ENCODE assay signal across 8 cellular contexts in the genomic region with DNA sequence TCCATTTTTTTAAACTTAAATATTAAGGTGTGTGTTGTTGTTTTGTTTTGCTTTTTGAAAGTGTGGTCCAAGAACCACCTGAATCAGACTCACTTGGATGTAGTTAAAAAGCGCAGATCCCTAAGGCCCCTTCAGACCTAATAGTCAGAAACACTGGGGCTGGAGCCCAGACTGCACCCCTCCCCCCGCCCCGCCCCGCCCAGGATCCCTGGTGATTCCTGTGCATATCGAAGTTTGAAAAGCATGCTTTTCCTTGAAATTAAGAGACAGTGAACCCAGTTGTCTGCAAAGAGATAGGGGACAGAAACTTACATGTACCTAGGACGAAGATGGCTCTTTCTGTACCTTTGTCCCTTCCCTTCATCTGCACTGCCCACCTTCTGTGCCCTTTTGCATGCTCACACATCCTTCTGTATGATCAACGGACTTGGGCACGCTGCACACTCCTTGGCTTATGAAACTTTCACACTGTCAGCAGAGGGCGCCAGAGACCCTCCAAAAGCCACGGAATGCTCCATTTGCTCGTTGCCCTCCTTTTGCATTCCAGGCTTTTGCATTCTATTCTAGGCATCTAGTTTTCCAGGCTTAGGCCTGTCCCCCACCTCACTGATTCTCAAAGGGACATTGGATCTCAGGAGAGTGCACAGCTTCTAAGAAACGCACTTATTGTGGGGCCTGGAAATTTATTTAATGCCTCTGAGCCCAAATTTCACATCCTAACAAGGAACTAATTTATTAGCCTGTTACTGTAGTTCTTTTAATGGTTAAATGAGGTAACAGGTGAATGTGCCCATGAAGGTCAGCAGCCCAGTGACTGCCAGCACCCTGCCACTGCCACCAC. TPM values are rescaled to one million over a fixed set of nuclear protein-coding genes. Genes with fewer than 3 reads are reported as not detected.
DNase-seq lines count a peak whose midpoint lies in the region; ATAC-seq, FAIRE-seq and TF ChIP-seq lines count a peak whose summit lies in the region.

No MANE protein-coding gene starts in this region.

- H3K79me2 ChIP-seq in HCT116 (ENCODE audit: insufficient read depth, low read length) (no peaks in the 10 kb centered on the region), H1 (ENCODE audit: control insufficient read depth in 1 of 2, insufficient read depth in 2 of 2, low read length in 2 of 2) (no peaks in the 10 kb centered on the region)

- BruUV-seq in HCT116 (replicated peaks; lab: Mats Ljungman, UMichigan): no TSS peak

- 0 out of 2 replicates have a peak overlapping the region, but pooled peaks have one; percentile 32 for H2BK20ac ChIP-seq in H1 (ENCODE audit: low read length)

- H3K14ac ChIP-seq in H1 (ENCODE audit: insufficient read length): no peak overlapping the region

- no peak overlapping the region for H3K27ac Mint-ChIP-seq in activated CD4-positive, alpha-beta memory T cell treated with anti-CD3 and anti-CD28 coated beads, Interleukin-2, amount 10 ng/mL, durations not matched to agents 7 days and 5 days
- no peak overlapping the region for H3K27ac Mint-ChIP-seq in memory B cell

- no peak overlapping the region for H2BK120ac ChIP-seq in H1 (replicated peaks; ENCODE audit: low read depth, low read length)

- no peaks in the 10 kb centered on the region for H3K9me2 ChIP-seq in HCT116 (ENCODE audit: insufficient read depth)

- no peaks in the 10 kb centered on the region for H3K23me2 ChIP-seq in H1 (ENCODE audit: low read depth, low read length)

- TF ChIP-seq POLR2A in HCT116 (IDR thresholded peaks at IDR 0.05; ENCODE audit: borderline replicate concordance, extremely low read depth, insufficient read depth, insufficient read length): no peak
- TF ChIP-seq POLR2A in H1 (IDR thresholded peaks at IDR 0.05; ENCODE audit: control extremely low read depth in 1 of 2, low read depth in 2 of 2, low read length in 2 of 2): no peak

- no peaks in the 10 kb centered on the region for H3K79me1 ChIP-seq in H1 (ENCODE audit: low read depth, low read length)

- H3K36me3 Mint-ChIP-seq in activated CD4-positive, alpha-beta memory T cell treated with anti-CD3 and anti-CD28 coated beads, Interleukin-2, amount 10 ng/mL, durations not matched to agents 7 days and 5 days (ENCODE audit: low read depth): peaks cover 3% of the 10 kb centered on the region
- H3K36me3 Mint-ChIP-seq in memory B cell: peaks cover 5% of the 10 kb centered on the region

- H3K4me3 ChIP-seq in HCT116 (replicated peaks in 1 of 2; ENCODE audit: low read depth in 1 of 2, low read length in 2 of 2): no peak overlapping the region
- no peak overlapping the region for H3K4me3 ChIP-seq in H1 (ENCODE audit: extremely low read depth in 1 of 4, insufficient read depth in 2 of 4, low read depth in 3 of 4, low read length in 4 of 4)

- peak overlapping the region; percentile 81; the same call in 1 of the 2 replicates for H2BK12ac ChIP-seq in H1 (ENCODE audit: low read depth, low read length)

- no peak overlapping the region for H2AFZ ChIP-seq in HCT116 (ENCODE audit: low read depth, low read length, poor library complexity, severe bottlenecking)
- H2AFZ ChIP-seq in H1 (ENCODE audit: low read length): peak overlapping the region; percentile 99; the same call in 1 of the 2 replicates

- no peaks in the 10 kb centered on the region for H3K27me3 ChIP-seq in HCT116 (ENCODE audit: insufficient read depth, low read length)
- H3K27me3 ChIP-seq in H1 (replicated peaks in 1 of 4; ENCODE audit: control insufficient read depth in 3 of 4, extremely low read depth in 1 of 4, insufficient read depth in 3 of 4, low read length in 3 of 4): no peaks in the 10 kb centered on the region

- peak; percentile 72 to 73 for DNase-seq in AML-193 (lab: John Stamatoyannopoulos, UW)
- DNase-seq in HCT116 (ENCODE audit: low read depth, low spot score): peak; percentile 62
- peak; percentile 39 for DNase-seq in NCI-H774 (lab: John Stamatoyannopoulos, UW)
- DNase-seq in activated CD4-positive, alpha-beta memory T cell treated with anti-CD3 and anti-CD28 coated beads, Interleukin-2, amount 10 ng/mL, durations not matched to agents 7 days and 5 days: peak; percentile 78
- DNase-seq in H1 (ENCODE audit: low read depth in 1 of 2, low spot score in 2 of 2): peak; percentile 46 to 90
- peak; percentile 64 to 68 for DNase-seq in memory B cell (ENCODE audit: low spot score in 2 of 2)
- DNase-seq in stimulated activated CD8-positive, alpha-beta memory T cell treated with anti-CD3 and anti-CD28 coated beads, Interleukin-15, amount 100 ng/mL, for 24 hours (ENCODE audit: low read depth): peak; percentile 54
- DNase-seq in GM19238 (ENCODE audit: insufficient read length, low spot score): no peak

- H3K4me1 ChIP-seq in HCT116 (ENCODE audit: control insufficient read depth in 1 of 2, insufficient read depth in 2 of 2, low read length in 2 of 2) (peaks cover 0 to 5% of the 10 kb centered on the region in 2 experiments; a peak in 1 of 4 replicates), H1 (replicated peaks in 1 of 4; ENCODE audit: control insufficient read depth in 3 of 4, insufficient read depth in 4 of 4, low read length in 3 of 4) (peaks cover 5 to 9% (median 7%) of the 10 kb centered on the region in 4 experiments)

- peaks cover 42% of the 10 kb centered on the region for H3K4me1 Mint-ChIP-seq in activated CD4-positive, alpha-beta memory T cell treated with anti-CD3 and anti-CD28 coated beads, Interleukin-2, amount 10 ng/mL, durations not matched to agents 7 days and 5 days
- H3K4me1 Mint-ChIP-seq in memory B cell: peaks cover 31% of the 10 kb centered on the region

- no peak overlapping the region for H3K56ac ChIP-seq in H1 (replicated peaks; ENCODE audit: insufficient read length, low read depth, low read length)

- intact Hi-C loops in HCT116 (cut with micrococcal nuclease): loop anchor here (1.0 kb wide), 6 partner anchors 26 to 382 kb away; no protein-coding TSS in a partner anchor

- H4K91ac ChIP-seq in H1 (replicated peaks; ENCODE audit: insufficient read length, low read length): no peak overlapping the region

- H4K20me1 ChIP-seq in HCT116 (ENCODE audit: insufficient read depth) (no peaks in the 10 kb centered on the region), H1 (replicated peaks in 1 of 2; ENCODE audit: control insufficient read depth in 1 of 2, insufficient read depth in 2 of 2, low read length in 2 of 2) (no peaks in the 10 kb centered on the region)

- CTCF ChIA-PET in HCT116 (lab: Charles Lee) (interaction anchor here (1.0 to 1.6 kb wide), 2 partner anchors 219 to 382 kb away, joined by 3 to 4 read pairs; no protein-coding TSS in a partner anchor), H1 (lab: Charles Lee; ENCODE audit: partially characterized antibody) (interaction anchor here (0.6 to 7.6 kb wide), 19 partner anchors 13 to 383 kb away, joined by 3 to 83 read pairs (median 5); no protein-coding TSS in a partner anchor)
- CTCF ChIA-PET in activated CD4-positive, alpha-beta memory T cell treated with anti-CD3 and anti-CD28 coated beads, Interleukin-2, amount 10 ng/mL, durations not matched to agents 7 days and 5 days (lab: Charles Lee): interaction anchor here (0.5 to 7.1 kb wide), 9 partner anchors 25 to 219 kb away, joined by 3 to 108 read pairs (median 7); partner anchors contain the start of gene SLC14A1

- no peak overlapping the region for H4K5ac ChIP-seq in H1 (ENCODE audit: insufficient read length, low read depth, low read length)

- TF ChIP-seq RAD21 in HCT116 (IDR thresholded peaks at IDR 0.05; ENCODE audit: low read depth) (peak; percentile 93), H1 (IDR thresholded peaks at IDR 0.05 in 1 of 2, conservative IDR thresholded peaks at IDR 0.05 in 1 of 2; ENCODE audit: low read depth in 2 of 2, low read length in 2 of 2) (peak; percentile 98 to 99)

- TF ChIP-seq CTCF in HCT116 (IDR thresholded peaks at IDR 0.05 in 2 of 3, conservative IDR thresholded peaks at IDR 0.05 in 1 of 3; ENCODE audit: borderline replicate concordance in 1 of 3, insufficient read depth in 1 of 3, low read depth in 2 of 3, low read length in 2 of 3) (peak; percentile 79 to 91 (median 84)), H1 (IDR thresholded peaks at IDR 0.05; ENCODE audit: control extremely low read depth in 1 of 3, insufficient read depth in 1 of 3, low read depth in 1 of 3, low read length in 3 of 3) (peak; percentile 81 to 96 (median 93))

- 18% methylated on average over 12 of the region's 12 CpGs; no CpG with 5 or more reads in 1 of the 2 experiments for WGBS in H1 (ENCODE audit: extremely low coverage in 1 of 2, insufficient coverage in 1 of 2, insufficient read length in 1 of 2, insufficient replicate concordance in 2 of 2, low coverage in 1 of 2, low lambda C conversion rate in 2 of 2, missing lambda C conversion rate in 1 of 2), 2 experiments

- H3K27ac ChIP-seq in HCT116 (ENCODE audit: low read depth, low read length) (no peak overlapping the region), H1 (ENCODE audit: low read depth, low read length) (no peak overlapping the region)

- no peak overlapping the region for H3K4ac ChIP-seq in H1 (replicated peaks; ENCODE audit: insufficient read length, low read depth, low read length)

- H3K27me3 Mint-ChIP-seq in activated CD4-positive, alpha-beta memory T cell treated with anti-CD3 and anti-CD28 coated beads, Interleukin-2, amount 10 ng/mL, durations not matched to agents 7 days and 5 days: peaks cover 32% of the 10 kb centered on the region
- peaks cover 2% of the 10 kb centered on the region for H3K27me3 Mint-ChIP-seq in memory B cell

- RAD21 ChIA-PET in HCT116 (lab: Charles Lee; ENCODE audit: low non-redundant PET in 1 of 2, low total read pairs in 2 of 2, uncharacterized antibody in 2 of 2, unreplicated experiment in 2 of 2): no interaction called here

- no peak for TF ChIP-seq EP300 in H1 (IDR thresholded peaks at IDR 0.05; ENCODE audit: borderline replicate concordance in 1 of 2, low read depth in 2 of 2, low read length in 2 of 2)

- no peak overlapping the region for H2AK5ac ChIP-seq in H1 (ENCODE audit: low read depth, low read length)

- POLR2A ChIA-PET in HCT116 (lab: Charles Lee) (no interaction called here), H1 (lab: Charles Lee; ENCODE audit: partially characterized antibody) (no interaction called here)
- POLR2A ChIA-PET in activated CD4-positive, alpha-beta memory T cell treated with anti-CD3 and anti-CD28 coated beads, Interleukin-2, amount 10 ng/mL, durations not matched to agents 7 days and 5 days (lab: Charles Lee): no interaction called here

- H3K9me3 Mint-ChIP-seq in activated CD4-positive, alpha-beta memory T cell treated with anti-CD3 and anti-CD28 coated beads, Interleukin-2, amount 10 ng/mL, durations not matched to agents 7 days and 5 days: peaks cover 2% of the 10 kb centered on the region
- peaks cover 5% of the 10 kb centered on the region for H3K9me3 Mint-ChIP-seq in memory B cell

- no peaks in the 10 kb centered on the region for H3K36me3 ChIP-seq in HCT116 (ENCODE audit: control insufficient read depth in 1 of 2, insufficient read depth in 2 of 2, low read length in 2 of 2)
- H3K36me3 ChIP-seq in H1 (ENCODE audit: control insufficient read depth in 2 of 4, insufficient read depth in 4 of 4, low read length in 3 of 4): no peaks in the 10 kb centered on the region

- FAIRE-seq in H1 (lab: Jason Lieb, UNC): peak; percentile 91

- H2BK15ac ChIP-seq in H1 (ENCODE audit: low read length): peak overlapping the region; percentile 89; the same call in 1 of the 2 replicates

- no peak overlapping the region for H3K4me3 Mint-ChIP-seq in activated CD4-positive, alpha-beta memory T cell treated with anti-CD3 and anti-CD28 coated beads, Interleukin-2, amount 10 ng/mL, durations not matched to agents 7 days and 5 days
- H3K4me3 Mint-ChIP-seq in memory B cell: no peak overlapping the region

- H3K9ac ChIP-seq in HCT116 (ENCODE audit: low read length) (no peak overlapping the region), H1 (replicated peaks in 1 of 4; ENCODE audit: extremely low read depth in 1 of 4, low read depth in 3 of 4, low read length in 3 of 4) (no peak overlapping the region)

- H3K23ac ChIP-seq in H1 (ENCODE audit: insufficient read length): no peak overlapping the region

- peak overlapping the region; percentile 56; the same call in 1 of the 2 replicates for H2BK5ac ChIP-seq in H1 (ENCODE audit: low read depth, low read length)

- ATAC-seq in HCT116: peak; percentile 98
- ATAC-seq in memory B cell (ENCODE audit: low read depth): no peak

- no peak overlapping the region for H4K8ac ChIP-seq in H1 (ENCODE audit: extremely low read depth, insufficient read depth, low read length)

- H3K18ac ChIP-seq in H1 (ENCODE audit: extremely low read depth, low read length): no peak overlapping the region

- H3K9me3 ChIP-seq in HCT116 (ENCODE audit: control insufficient read depth in 1 of 2, insufficient read depth in 1 of 2, low read depth in 1 of 2, low read length in 2 of 2) (no peaks in the 10 kb centered on the region), H1 (ENCODE audit: insufficient read depth in 2 of 2, low read depth in 1 of 2, low read length in 1 of 2) (peaks cover 12 to 15% of the 10 kb centered on the region in 2 experiments; a peak in 2 of 4 replicates)

- H3K4me2 ChIP-seq in HCT116 (ENCODE audit: low read length) (peak overlapping the region; percentile 59), H1 (ENCODE audit: insufficient read depth in 1 of 2, low read depth in 2 of 2, low read length in 2 of 2) (0 out of 4 replicates have a peak overlapping the region, but pooled peaks of 1 of the 2 experiments have one; percentile 51)

RNA-seq across cellular contexts. Expression of gene SLC14A1, which starts 32.8 kb away (rescaled TPM):
- not detected for total RNA-seq in HCT116 (2021; ENCODE audit: unreplicated experiment)
- not detected in 2 replicates for polyA plus RNA-seq in HCT116 (2012)
- total RNA-seq in activated CD4-positive, alpha-beta memory T cell treated with anti-CD3 and anti-CD28 coated beads, Interleukin-2, amount 10 ng/mL, durations not matched to agents 7 days and 5 days: 1 to 10 TPM; 1.5 to 2.7 TPM
- total RNA-seq in H1 (2021; fragmentation: NEBNext Ultra II Directional; extraction: Animal tissue kit (Norgen Biotek cat#: 25700)): not detected in 2 replicates
- 0.18 and 0.25 TPM in 2 replicates for polyA plus RNA-seq in H1 (2011; rRNA removed)
- 0.12 TPM for polyA plus RNA-seq in H1 (2011; cell fraction: cytosol; rRNA removed)
- polyA plus RNA-seq in H1 (2011; cell fraction: nucleus; rRNA removed): 0.51 TPM
- 0.04 to 0.39 TPM (median 0.06 TPM) in 3 of 4 replicates, not detected in the other for polyA plus RNA-seq in H1 (2012, experiment 1 of 2)
- polyA plus RNA-seq in H1 (2012, experiment 2 of 2): not detected
- polyA plus RNA-seq in H1 (2013, experiment 1 of 2): 0.08 TPM
- 0.07 TPM for polyA plus RNA-seq in H1 (2013, experiment 2 of 2)
- 0.32 TPM in 1 of 2 replicates, not detected in the other for polyA minus RNA-seq in H1 (2011; rRNA and poly(A)+ RNA removed)
- polyA minus RNA-seq in H1 (2011; cell fraction: cytosol; rRNA and poly(A)+ RNA removed): not detected
- polyA minus RNA-seq in H1 (2011; cell fraction: nucleus; rRNA and poly(A)+ RNA removed): not detected
